In the genomic region with DNA sequence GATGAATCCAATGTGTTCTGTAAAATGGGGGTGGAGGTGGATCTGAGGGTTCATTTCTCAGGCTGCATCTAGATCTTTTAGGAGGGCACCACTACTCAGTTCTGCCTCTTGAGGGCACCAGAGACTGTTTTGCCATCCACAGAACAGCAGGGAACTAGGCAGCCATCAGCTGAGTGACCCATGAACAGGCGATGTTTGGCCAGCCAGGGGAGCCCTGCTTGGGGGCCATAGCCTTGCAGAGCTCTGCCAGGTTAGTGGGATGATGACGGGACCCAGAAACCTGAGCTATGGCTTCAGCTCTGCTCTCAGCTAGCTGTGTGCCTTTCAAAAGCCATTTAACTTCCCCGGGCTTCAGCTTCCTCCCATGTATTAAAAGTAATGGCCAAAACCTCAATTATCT, we compare ENCODE assay signal across 8 cellular contexts. TPM values are rescaled to one million over a fixed set of nuclear protein-coding genes. Genes with fewer than 3 reads are reported as not detected.
DNase-seq lines count a peak whose midpoint lies in the region; ATAC-seq and TF ChIP-seq lines count a peak whose summit lies in the region.

No MANE protein-coding gene starts in this region.

- H3K27ac Mint-ChIP-seq in WTC11: no peak overlapping the region
- H3K27ac Mint-ChIP-seq in stimulated activated memory B cell treated with anti-CD40 and anti-IgM and Interleukin-4, amounts not matched to agents 10 μg/mL and 1 μg/mL and 100 μg/mL, for 72 hours: no peak overlapping the region

- DNase-seq in GDM1 (lab: John Stamatoyannopoulos, UW): peak; percentile 24
- peak; percentile 80 for DNase-seq in NCI-H2227 (lab: John Stamatoyannopoulos, UW; ENCODE audit: unreplicated experiment)
- DNase-seq in WTC11 (ENCODE audit: low spot score): peak; percentile 85
- no peak for DNase-seq in coronary artery (ENCODE audit: low spot score)
- peak; percentile 50 to 72 for DNase-seq in left lung

- CTCF ChIA-PET in WTC11 (lab: Charles Lee): interaction anchor here (0.6 to 1.6 kb wide), 74 partner anchors 11 to 744 kb away, joined by 3 to 50 read pairs (median 5); a partner anchor contains a TSS

- H3K9me3 ChIP-seq in left lung: no peaks in the 10 kb centered on the region

- peak; percentile 74 for ATAC-seq in HG02798 (IDR thresholded peaks at IDR 0.05; ENCODE audit: poor library complexity, unreplicated experiment)
- ATAC-seq in WTC11: peak; percentile 99
- peak; percentile 99 for ATAC-seq in left lung
- ATAC-seq in stimulated activated memory B cell treated with anti-CD40 and anti-IgM and Interleukin-4, amounts not matched to agents 10 μg/mL and 1 μg/mL and 100 μg/mL, for 72 hours: peak; percentile 71
- ATAC-seq in HG02840 (IDR thresholded peaks at IDR 0.05; ENCODE audit: low FRiP score, unreplicated experiment): no peak

- peaks cover 7% of the 10 kb centered on the region; the same call in 1 of the 2 replicates for H3K27me3 Mint-ChIP-seq in WTC11 (ENCODE audit: low read depth)
- peaks cover 23% of the 10 kb centered on the region for H3K27me3 Mint-ChIP-seq in stimulated activated memory B cell treated with anti-CD40 and anti-IgM and Interleukin-4, amounts not matched to agents 10 μg/mL and 1 μg/mL and 100 μg/mL, for 72 hours

- H3K27ac ChIP-seq in coronary artery (no peak overlapping the region), left lung (no peak overlapping the region)

- H3K27me3 ChIP-seq in left lung: no peaks in the 10 kb centered on the region

- peaks cover 4% of the 10 kb centered on the region; the same call in 1 of the 2 replicates for H3K4me1 Mint-ChIP-seq in WTC11
- no peaks in the 10 kb centered on the region for H3K4me1 Mint-ChIP-seq in stimulated activated memory B cell treated with anti-CD40 and anti-IgM and Interleukin-4, amounts not matched to agents 10 μg/mL and 1 μg/mL and 100 μg/mL, for 72 hours

- intact Hi-C loops in left lung (cut with DNase I): loop anchor here in 1 of 2 donors (2.0 to 5.0 kb wide), 2 partner anchors 221 to 336 kb away; no protein-coding TSS in a partner anchor

- no peak overlapping the region for H3K4me3 Mint-ChIP-seq in WTC11
- H3K4me3 Mint-ChIP-seq in stimulated activated memory B cell treated with anti-CD40 and anti-IgM and Interleukin-4, amounts not matched to agents 10 μg/mL and 1 μg/mL and 100 μg/mL, for 72 hours: no peak overlapping the region

- H3K36me3 Mint-ChIP-seq in WTC11: no peaks in the 10 kb centered on the region
- H3K36me3 Mint-ChIP-seq in stimulated activated memory B cell treated with anti-CD40 and anti-IgM and Interleukin-4, amounts not matched to agents 10 μg/mL and 1 μg/mL and 100 μg/mL, for 72 hours: no peaks in the 10 kb centered on the region

- TF ChIP-seq CTCF in WTC11 (IDR thresholded peaks at IDR 0.05) (peak; percentile 75), coronary artery (IDR thresholded peaks at IDR 0.05) (peak; percentile 92), left lung (IDR thresholded peaks at IDR 0.05) (peak; percentile 78 to 91)

- POLR2A ChIA-PET in WTC11 (lab: Charles Lee): interaction anchor here (0.5 to 0.7 kb wide), 2 partner anchors 8 to 36 kb away, joined by 3 to 4 read pairs; no protein-coding TSS in a partner anchor

- H3K4me3 ChIP-seq in coronary artery (no peak overlapping the region), left lung (no peak overlapping the region)

- H3K4me1 ChIP-seq in left lung: no peaks in the 10 kb centered on the region

- no peaks in the 10 kb centered on the region for H3K36me3 ChIP-seq in left lung

- H3K9me3 Mint-ChIP-seq in WTC11: peaks cover 6% of the 10 kb centered on the region
- no peaks in the 10 kb centered on the region for H3K9me3 Mint-ChIP-seq in stimulated activated memory B cell treated with anti-CD40 and anti-IgM and Interleukin-4, amounts not matched to agents 10 μg/mL and 1 μg/mL and 100 μg/mL, for 72 hours

TF ChIP-seq in WTC11, 78 proteins besides CTCF, POLR2A, EP300 and RAD21 (continues in another document):
- TF ChIP-seq NFE2L1 (CRISPR knock-in tag; IDR thresholded peaks at IDR 0.05) (no peak), SMAD4 (CRISPR knock-in tag; IDR thresholded peaks at IDR 0.05) (no peak), FOXK1 (CRISPR knock-in tag; IDR thresholded peaks at IDR 0.05) (no peak), KAT7 (CRISPR knock-in tag; IDR thresholded peaks at IDR 0.05; ENCODE audit: borderline replicate concordance) (no peak), ZNF396 (CRISPR knock-in tag; IDR thresholded peaks at IDR 0.05; ENCODE audit: borderline replicate concordance) (no peak), MYBL2 (CRISPR knock-in tag; IDR thresholded peaks at IDR 0.05) (no peak), EMX1 (CRISPR knock-in tag; IDR thresholded peaks at IDR 0.05) (no peak), TEAD1 (CRISPR knock-in tag; IDR thresholded peaks at IDR 0.05) (0 out of 2 replicates have a peak, but pooled peaks have one; percentile 39), TP53 (CRISPR knock-in tag; IDR thresholded peaks at IDR 0.05) (no peak), FOXJ3 (CRISPR knock-in tag; IDR thresholded peaks at IDR 0.05; ENCODE audit: borderline replicate concordance) (no peak)
- TF ChIP-seq, protein P1, sequence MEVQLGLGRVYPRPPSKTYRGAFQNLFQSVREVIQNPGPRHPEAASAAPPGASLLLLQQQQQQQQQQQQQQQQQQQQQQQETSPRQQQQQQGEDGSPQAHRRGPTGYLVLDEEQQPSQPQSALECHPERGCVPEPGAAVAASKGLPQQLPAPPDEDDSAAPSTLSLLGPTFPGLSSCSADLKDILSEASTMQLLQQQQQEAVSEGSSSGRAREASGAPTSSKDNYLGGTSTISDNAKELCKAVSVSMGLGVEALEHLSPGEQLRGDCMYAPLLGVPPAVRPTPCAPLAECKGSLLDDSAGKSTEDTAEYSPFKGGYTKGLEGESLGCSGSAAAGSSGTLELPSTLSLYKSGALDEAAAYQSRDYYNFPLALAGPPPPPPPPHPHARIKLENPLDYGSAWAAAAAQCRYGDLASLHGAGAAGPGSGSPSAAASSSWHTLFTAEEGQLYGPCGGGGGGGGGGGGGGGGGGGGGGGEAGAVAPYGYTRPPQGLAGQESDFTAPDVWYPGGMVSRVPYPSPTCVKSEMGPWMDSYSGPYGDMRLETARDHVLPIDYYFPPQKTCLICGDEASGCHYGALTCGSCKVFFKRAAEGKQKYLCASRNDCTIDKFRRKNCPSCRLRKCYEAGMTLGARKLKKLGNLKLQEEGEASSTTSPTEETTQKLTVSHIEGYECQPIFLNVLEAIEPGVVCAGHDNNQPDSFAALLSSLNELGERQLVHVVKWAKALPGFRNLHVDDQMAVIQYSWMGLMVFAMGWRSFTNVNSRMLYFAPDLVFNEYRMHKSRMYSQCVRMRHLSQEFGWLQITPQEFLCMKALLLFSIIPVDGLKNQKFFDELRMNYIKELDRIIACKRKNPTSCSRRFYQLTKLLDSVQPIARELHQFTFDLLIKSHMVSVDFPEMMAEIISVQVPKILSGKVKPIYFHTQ (CRISPR knock-in tag; IDR thresholded peaks at IDR 0.05): no peak
- TF ChIP-seq, protein P2, sequence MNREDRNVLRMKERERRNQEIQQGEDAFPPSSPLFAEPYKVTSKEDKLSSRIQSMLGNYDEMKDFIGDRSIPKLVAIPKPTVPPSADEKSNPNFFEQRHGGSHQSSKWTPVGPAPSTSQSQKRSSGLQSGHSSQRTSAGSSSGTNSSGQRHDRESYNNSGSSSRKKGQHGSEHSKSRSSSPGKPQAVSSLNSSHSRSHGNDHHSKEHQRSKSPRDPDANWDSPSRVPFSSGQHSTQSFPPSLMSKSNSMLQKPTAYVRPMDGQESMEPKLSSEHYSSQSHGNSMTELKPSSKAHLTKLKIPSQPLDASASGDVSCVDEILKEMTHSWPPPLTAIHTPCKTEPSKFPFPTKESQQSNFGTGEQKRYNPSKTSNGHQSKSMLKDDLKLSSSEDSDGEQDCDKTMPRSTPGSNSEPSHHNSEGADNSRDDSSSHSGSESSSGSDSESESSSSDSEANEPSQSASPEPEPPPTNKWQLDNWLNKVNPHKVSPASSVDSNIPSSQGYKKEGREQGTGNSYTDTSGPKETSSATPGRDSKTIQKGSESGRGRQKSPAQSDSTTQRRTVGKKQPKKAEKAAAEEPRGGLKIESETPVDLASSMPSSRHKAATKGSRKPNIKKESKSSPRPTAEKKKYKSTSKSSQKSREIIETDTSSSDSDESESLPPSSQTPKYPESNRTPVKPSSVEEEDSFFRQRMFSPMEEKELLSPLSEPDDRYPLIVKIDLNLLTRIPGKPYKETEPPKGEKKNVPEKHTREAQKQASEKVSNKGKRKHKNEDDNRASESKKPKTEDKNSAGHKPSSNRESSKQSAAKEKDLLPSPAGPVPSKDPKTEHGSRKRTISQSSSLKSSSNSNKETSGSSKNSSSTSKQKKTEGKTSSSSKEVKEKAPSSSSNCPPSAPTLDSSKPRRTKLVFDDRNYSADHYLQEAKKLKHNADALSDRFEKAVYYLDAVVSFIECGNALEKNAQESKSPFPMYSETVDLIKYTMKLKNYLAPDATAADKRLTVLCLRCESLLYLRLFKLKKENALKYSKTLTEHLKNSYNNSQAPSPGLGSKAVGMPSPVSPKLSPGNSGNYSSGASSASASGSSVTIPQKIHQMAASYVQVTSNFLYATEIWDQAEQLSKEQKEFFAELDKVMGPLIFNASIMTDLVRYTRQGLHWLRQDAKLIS (CRISPR knock-in tag; IDR thresholded peaks at IDR 0.05; ENCODE audit: borderline replicate concordance): 0 out of 2 replicates have a peak, but pooled peaks have one; percentile 52
- TF ChIP-seq, protein P3, sequence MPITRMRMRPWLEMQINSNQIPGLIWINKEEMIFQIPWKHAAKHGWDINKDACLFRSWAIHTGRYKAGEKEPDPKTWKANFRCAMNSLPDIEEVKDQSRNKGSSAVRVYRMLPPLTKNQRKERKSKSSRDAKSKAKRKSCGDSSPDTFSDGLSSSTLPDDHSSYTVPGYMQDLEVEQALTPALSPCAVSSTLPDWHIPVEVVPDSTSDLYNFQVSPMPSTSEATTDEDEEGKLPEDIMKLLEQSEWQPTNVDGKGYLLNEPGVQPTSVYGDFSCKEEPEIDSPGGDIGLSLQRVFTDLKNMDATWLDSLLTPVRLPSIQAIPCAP (CRISPR knock-in tag; IDR thresholded peaks at IDR 0.05): no peak

RNA-seq across cellular contexts. Expression of a gene that starts 13.4 kb away (rescaled TPM):
- total RNA-seq in WTC11 (2021) (10.0 to 14.7 TPM (median 10.2 TPM) in 3 replicates), left lung (1 to 10 TPM; 4.2 to 6.2 TPM)

RNA-seq across cellular contexts. Expression of a gene that starts 32.4 kb away (rescaled TPM):
- total RNA-seq in WTC11 (2021) (4.9 to 6.5 TPM (median 6.2 TPM) in 3 replicates), left lung (10 to 100 TPM; 36.1 to 46.8 TPM)
